8 cellular contexts compared by ENCODE assay signal in genomic region chr4:163587867-163588266, GRCh38.
DNase-seq lines count a peak whose midpoint lies in the region; ATAC-seq and TF ChIP-seq lines count a peak whose summit lies in the region.

No MANE protein-coding gene starts in this region.

- no peaks in the 10 kb centered on the region for H3K4me1 ChIP-seq in endodermal cell (ENCODE audit: control insufficient read depth, insufficient read depth, low read length)
- H3K4me1 ChIP-seq in left lung = peaks cover 0 to 9% of the 10 kb centered on the region in 2 donors

- no peak overlapping the region for H3K27ac Mint-ChIP-seq in endodermal cell

- WGBS in endodermal cell (ENCODE audit: insufficient coverage in 1 of 2, insufficient read length in 1 of 2), 2 experiments = 80 to 88% methylated on average over 1 to 3 of the region's 3 CpGs
- 73 to 80% methylated on average over 3 of the region's 3 CpGs for whole genome bisulfite sequencing in lower leg skin, 2 donors

- no peaks in the 10 kb centered on the region for H3K36me3 Mint-ChIP-seq in endodermal cell (ENCODE audit: low read depth)

- H3K9ac ChIP-seq in endodermal cell (ENCODE audit: extremely low read depth, low read length, poor library complexity, severe bottlenecking) = no peak overlapping the region

- H3K27ac ChIP-seq in endodermal cell (ENCODE audit: low read depth, low read length) (no peak overlapping the region), left lung (no peak overlapping the region)

- intact Hi-C loops in lower leg skin (cut with DNase I; ENCODE audit: low total_unique reads) = no loop called here
- intact Hi-C loops in left lung (cut with DNase I) = no loop called here

- H3K4me1 Mint-ChIP-seq in endodermal cell = no peaks in the 10 kb centered on the region

- no peaks in the 10 kb centered on the region for H3K36me3 ChIP-seq in endodermal cell (ENCODE audit: control insufficient read depth, insufficient read depth, low read length)
- no peaks in the 10 kb centered on the region for H3K36me3 ChIP-seq in left lung

- H3K9me3 ChIP-seq in endodermal cell (ENCODE audit: control insufficient read depth, low read length) = peaks cover 6% of the 10 kb centered on the region
- no peaks in the 10 kb centered on the region for H3K9me3 ChIP-seq in left lung

- H3K27me3 ChIP-seq in endodermal cell (ENCODE audit: control insufficient read depth, insufficient read depth, low read length, poor library complexity, severe bottlenecking) = no peaks in the 10 kb centered on the region
- H3K27me3 ChIP-seq in left lung = no peaks in the 10 kb centered on the region

- TF ChIP-seq CTCF in GM12875 (IDR thresholded peaks at IDR 0.05; ENCODE audit: borderline replicate concordance, insufficient read depth, low read depth, low read length) (peak; percentile 57), endodermal cell (conservative IDR thresholded peaks at IDR 0.05) (peak; percentile 62), lower leg skin (IDR thresholded peaks at IDR 0.05) (no peak), left lung (IDR thresholded peaks at IDR 0.05) (no peak)

- peak; percentile 37 for ATAC-seq in GM21447 (IDR thresholded peaks at IDR 0.05; ENCODE audit: unreplicated experiment)
- ATAC-seq in HG03558 (IDR thresholded peaks at IDR 0.05; ENCODE audit: extremely low read depth, unreplicated experiment) = peak; percentile 30
- ATAC-seq in left lung = no peak

- H3K9me3 Mint-ChIP-seq in endodermal cell = peaks cover 3% of the 10 kb centered on the region

- H3K4me3 ChIP-seq in GM12875 (ENCODE audit: low read depth, low read length) = no peak overlapping the region
- H3K4me3 ChIP-seq in endodermal cell (ENCODE audit: low read length) = no peak overlapping the region
- H3K4me3 ChIP-seq in lower leg skin (ENCODE audit: low read depth, poor library complexity, severe bottlenecking) = no peak overlapping the region
- H3K4me3 ChIP-seq in left lung = no peak overlapping the region

- no peaks in the 10 kb centered on the region for H3K27me3 Mint-ChIP-seq in endodermal cell (ENCODE audit: insufficient read depth)

- no peak overlapping the region for H3K4me3 Mint-ChIP-seq in endodermal cell

- DNase-seq in endodermal cell = peak; percentile 61
- no peak for DNase-seq in NCI-H187 (lab: John Stamatoyannopoulos, UW)
- no peak for DNase-seq in lower leg skin (ENCODE audit: low spot score in 2 of 2)
- DNase-seq in left lung = no peak
- no peak for DNase-seq in occipital lobe (lab: John Stamatoyannopoulos, UW)

- TF ChIP-seq POLR2A in lower leg skin (IDR thresholded peaks at IDR 0.05) = no peak

Comparison
In these comparisons a context has a peak if more than half of its experiments do, and no peak if none do; other contexts are left out.
1. CTCF ChIP-seq: peak in GM12875 (single experiment) and endodermal cell (single experiment); none in lower leg skin (0 of 3) and left lung (0 of 2).